In genomic region chr18:79005653-79006052, GRCh38 we compare ENCODE assay signal across 10 cellular contexts. TPM values are rescaled to one million over a fixed set of nuclear protein-coding genes. Genes with fewer than 3 reads are reported as not detected.
"Had no signal": no experiment of that assay in that cellular context is flagged by ENCODE, and none has a peak within 500 bp of the region (broad histone marks: within the 10 kb centered on the region; RNA-seq: fewer than 3 reads in every experiment).

No MANE protein-coding gene starts in this region.

- H3K27ac ChIP-seq: GM23248 had no signal

- FAIRE-seq: H1, H54 had no signal

- H3K27ac Mint-ChIP-seq: GM23338, HFFc6 had no signal

- H2AFZ ChIP-seq: GM23248, GM23338 had no signal

- DNase-seq: GM23248, GOT3, H9, HCEC 1CT, HFFc6 had no signal

- H3K4me2 ChIP-seq: GM23338 had no signal

- H3K4me1 ChIP-seq: HAP-1 had no signal

- H3K9ac ChIP-seq: GM23248 had no signal

- H3K9me3 ChIP-seq: HAP-1 had no signal

- ATAC-seq: HCT116 had no signal

- H3K4me3 ChIP-seq: GM23248, GM23338, HAP-1 had no signal

- H3K4me1 Mint-ChIP-seq: GM23338, H9 had no signal

- H3K4me3 Mint-ChIP-seq: GM23338, H9, HFFc6 had no signal

- H3K9me3 Mint-ChIP-seq: GM23338, H9 had no signal

RNA-seq across cellular contexts. Expression of gene SALL3, which starts 26.0 kb away (rescaled TPM):
- total RNA-seq: GM23248, HFFc6 had no signal
- polyA plus RNA-seq: GM23248 had no signal
